In genomic region chr7:150378115-150378852, GRCh38 we compare ENCODE assay signal across 1 cellular context.
TF ChIP-seq lines count a peak whose summit lies in the region.

No MANE protein-coding gene starts in this region.

TF ChIP-seq in HepG2, 621 proteins besides CTCF, POLR2A, EP300 and RAD21 (continued from another document and continues in another):
- no peak for TF ChIP-seq RBFOX2 (IDR thresholded peaks at IDR 0.05; ENCODE audit: low read depth, low read length)
- TF ChIP-seq ZNF780A (CRISPR knock-in tag; IDR thresholded peaks at IDR 0.05) = no peak
- no peak for TF ChIP-seq ZNF883 (CRISPR knock-in tag; IDR thresholded peaks at IDR 0.05; ENCODE audit: not compliant biosample characterization)
- no peak for TF ChIP-seq ZNF839 (CRISPR knock-in tag; IDR thresholded peaks at IDR 0.05; ENCODE audit: borderline replicate concordance)
- no peak for TF ChIP-seq NFIC (IDR thresholded peaks at IDR 0.05; ENCODE audit: low read length)
- no peak for TF ChIP-seq ZNF782 (CRISPR knock-in tag; IDR thresholded peaks at IDR 0.05; ENCODE audit: borderline replicate concordance)
- no peak for TF ChIP-seq XBP1 (CRISPR knock-in tag; IDR thresholded peaks at IDR 0.05)
- TF ChIP-seq TCF12 (IDR thresholded peaks at IDR 0.05) = no peak
- TF ChIP-seq TCF12 (CRISPR knock-in tag; IDR thresholded peaks at IDR 0.05) = no peak
- peak; percentile 13; the same call in 1 of the 2 replicates for TF ChIP-seq ARID5B (CRISPR knock-in tag; IDR thresholded peaks at IDR 0.05)
- TF ChIP-seq ZFP37 (CRISPR knock-in tag; IDR thresholded peaks at IDR 0.05; ENCODE audit: borderline replicate concordance) = no peak
- peak; percentile 37; the same call in 1 of the 2 replicates for TF ChIP-seq DRAP1 (CRISPR knock-in tag; IDR thresholded peaks at IDR 0.05)
- TF ChIP-seq PTBP1 (IDR thresholded peaks at IDR 0.05; ENCODE audit: low read depth, low read length, poor library complexity, severe bottlenecking) = no peak
- no peak for TF ChIP-seq ZNF484 (CRISPR knock-in tag; IDR thresholded peaks at IDR 0.05; ENCODE audit: borderline replicate concordance, low read depth)
- TF ChIP-seq ZNF24 (IDR thresholded peaks at IDR 0.05) = no peak
- no peak for TF ChIP-seq NFRKB (IDR thresholded peaks at IDR 0.05)
- no peak for TF ChIP-seq MEF2D (CRISPR knock-in tag; IDR thresholded peaks at IDR 0.05)
- no peak for TF ChIP-seq ZBTB14 (CRISPR knock-in tag; IDR thresholded peaks at IDR 0.05)
- TF ChIP-seq ZNF142 (CRISPR knock-in tag; IDR thresholded peaks at IDR 0.05) = 0 out of 2 replicates have a peak, but pooled peaks have one; percentile 50
- TF ChIP-seq TAF1 (CRISPR knock-in tag; IDR thresholded peaks at IDR 0.05) = no peak
- TF ChIP-seq HNF1A (IDR thresholded peaks at IDR 0.05; ENCODE audit: low read depth) = peak; percentile 61; the same call in 1 of the 2 replicates
- peak; percentile 34; the same call in 1 of the 2 replicates for TF ChIP-seq HNF1A (CRISPR knock-in tag; IDR thresholded peaks at IDR 0.05; ENCODE audit: borderline replicate concordance)
- peak; percentile 52; the same call in 1 of the 2 replicates for TF ChIP-seq FOXP4 (CRISPR knock-in tag; IDR thresholded peaks at IDR 0.05)
- no peak for TF ChIP-seq HNRNPLL (IDR thresholded peaks at IDR 0.05; ENCODE audit: low read depth, low read length, poor library complexity, severe bottlenecking)
- peak; percentile 59 for TF ChIP-seq SAP130 (CRISPR knock-in tag; IDR thresholded peaks at IDR 0.05; ENCODE audit: low read depth)
- TF ChIP-seq STAG1 (CRISPR knock-in tag; IDR thresholded peaks at IDR 0.05) = peak; percentile 37; the same call in 1 of the 2 replicates
- no peak for TF ChIP-seq AGO2 (optimal IDR thresholded peaks at IDR 0.05; ENCODE audit: low read depth, low read length)
- TF ChIP-seq ZNF333 (CRISPR knock-in tag; IDR thresholded peaks at IDR 0.05; ENCODE audit: borderline replicate concordance) = no peak
- peak; percentile 32; the same call in 1 of the 2 replicates for TF ChIP-seq ZNF746 (CRISPR knock-in tag; IDR thresholded peaks at IDR 0.05)
- no peak for TF ChIP-seq ARHGAP35 (CRISPR knock-in tag; IDR thresholded peaks at IDR 0.05; ENCODE audit: borderline replicate concordance)
- peak; percentile 32 for TF ChIP-seq ZNF609 (CRISPR knock-in tag; IDR thresholded peaks at IDR 0.05; ENCODE audit: borderline replicate concordance)
- TF ChIP-seq FOXA1 (IDR thresholded peaks at IDR 0.05) = no peak
- peak; percentile 67 for TF ChIP-seq FOXA1 (CRISPR knock-in tag; IDR thresholded peaks at IDR 0.05)
- peak; percentile 44 for TF ChIP-seq MED8 (CRISPR knock-in tag; IDR thresholded peaks at IDR 0.05; ENCODE audit: insufficient replicate concordance)
- no peak for TF ChIP-seq MAFG (CRISPR knock-in tag; IDR thresholded peaks at IDR 0.05)
- TF ChIP-seq NFIB (CRISPR knock-in tag; IDR thresholded peaks at IDR 0.05; ENCODE audit: borderline replicate concordance) = no peak
- no peak for TF ChIP-seq PAWR (CRISPR knock-in tag; IDR thresholded peaks at IDR 0.05; ENCODE audit: borderline replicate concordance)
- peak; percentile 40; the same call in 1 of the 2 replicates for TF ChIP-seq ZNF878 (CRISPR knock-in tag; IDR thresholded peaks at IDR 0.05)
- peak; percentile 16 for TF ChIP-seq HDAC2 (CRISPR knock-in tag; IDR thresholded peaks at IDR 0.05)
- no peak for TF ChIP-seq MBD4 (IDR thresholded peaks at IDR 0.05; ENCODE audit: borderline replicate concordance, low read length)
